18 cellular contexts compared by ENCODE assay signal in genomic region chr15:74414603-74415338, GRCh38. TPM values are rescaled to one million over a fixed set of nuclear protein-coding genes. Genes with fewer than 3 reads are reported as not detected.
DNase-seq lines count a peak whose midpoint lies in the region; ATAC-seq and TF ChIP-seq lines count a peak whose summit lies in the region.
"Had no signal": no experiment of that assay in that cellular context is flagged by ENCODE, and none has a peak within 500 bp of the region (broad histone marks: within the 10 kb centered on the region; RNA-seq: fewer than 3 reads in every experiment).

No MANE protein-coding gene starts in this region.

- no peaks in the 10 kb centered on the region for H3K27me3 ChIP-seq in adrenal gland
- H3K27me3 ChIP-seq: breast epithelium, suprapubic skin had no signal

- 95 to 97% (median 96%) methylated on average over 12 of the region's 12 CpGs for WGBS in adrenal gland, 4 donors

- H3K4me3 Mint-ChIP-seq in stimulated activated naive CD8-positive, alpha-beta T cell treated with anti-CD3 and anti-CD28 coated beads, Interleukin-15, Interleukin-2, amounts not matched to agents 100 ng/mL and 50 ng/mL, for 24 hours: peak overlapping the region; percentile 2
- no peak overlapping the region for H3K4me3 Mint-ChIP-seq in central memory CD8-positive, alpha-beta T cell
- no peak overlapping the region for H3K4me3 Mint-ChIP-seq in natural killer cell
- H3K4me3 Mint-ChIP-seq: nephron progenitor cell had no signal

- H3K4me3 ChIP-seq in adrenal gland: no peak overlapping the region
- H3K4me3 ChIP-seq: breast epithelium, suprapubic skin had no signal

- no peaks in the 10 kb centered on the region for H3K27me3 Mint-ChIP-seq in stimulated activated naive CD8-positive, alpha-beta T cell treated with anti-CD3 and anti-CD28 coated beads, Interleukin-15, Interleukin-2, amounts not matched to agents 100 ng/mL and 50 ng/mL, for 24 hours
- no peaks in the 10 kb centered on the region for H3K27me3 Mint-ChIP-seq in central memory CD8-positive, alpha-beta T cell
- H3K27me3 Mint-ChIP-seq in natural killer cell (ENCODE audit: low read depth in 2 of 2): no peaks in the 10 kb centered on the region

- peak overlapping the region; percentile 37 for H3K27ac Mint-ChIP-seq in stimulated activated naive CD8-positive, alpha-beta T cell treated with anti-CD3 and anti-CD28 coated beads, Interleukin-15, Interleukin-2, amounts not matched to agents 100 ng/mL and 50 ng/mL, for 24 hours
- H3K27ac Mint-ChIP-seq in central memory CD8-positive, alpha-beta T cell (ENCODE audit: low read depth): peak overlapping the region; percentile 78
- no peak overlapping the region for H3K27ac Mint-ChIP-seq in natural killer cell

- H3K9me3 ChIP-seq in adrenal gland (replicated peaks in 1 of 3): no peaks in the 10 kb centered on the region
- H3K9me3 ChIP-seq: breast epithelium, suprapubic skin had no signal

- H3K36me3 ChIP-seq in adrenal gland (replicated peaks in 1 of 2): no peaks in the 10 kb centered on the region
- H3K36me3 ChIP-seq: breast epithelium had no signal

- H3K36me3 Mint-ChIP-seq in stimulated activated naive CD8-positive, alpha-beta T cell treated with anti-CD3 and anti-CD28 coated beads, Interleukin-15, Interleukin-2, amounts not matched to agents 100 ng/mL and 50 ng/mL, for 24 hours (ENCODE audit: low read depth): peaks cover 86% of the 10 kb centered on the region
- peaks cover 13% of the 10 kb centered on the region for H3K36me3 Mint-ChIP-seq in central memory CD8-positive, alpha-beta T cell (ENCODE audit: insufficient read depth)
- H3K36me3 Mint-ChIP-seq in natural killer cell: no peaks in the 10 kb centered on the region

- no peak overlapping the region for H3K27ac ChIP-seq in adrenal gland
- H3K27ac ChIP-seq: breast epithelium, suprapubic skin had no signal

- no peak for TF ChIP-seq POLR2A in adrenal gland (IDR thresholded peaks at IDR 0.05)

- peaks cover 49% of the 10 kb centered on the region for H3K4me1 Mint-ChIP-seq in stimulated activated naive CD8-positive, alpha-beta T cell treated with anti-CD3 and anti-CD28 coated beads, Interleukin-15, Interleukin-2, amounts not matched to agents 100 ng/mL and 50 ng/mL, for 24 hours (ENCODE audit: low read depth)
- H3K4me1 Mint-ChIP-seq in central memory CD8-positive, alpha-beta T cell: peaks cover 42% of the 10 kb centered on the region
- H3K4me1 Mint-ChIP-seq in natural killer cell: peaks cover 5 to 18% of the 10 kb centered on the region in 2 donors

- intact Hi-C loops in natural killer cell (cut with micrococcal nuclease): no loop called here
- intact Hi-C loops in adrenal gland (cut with DNase I): no loop called here
- intact Hi-C loops in posterior vena cava (cut with DNase I): no loop called here

- peaks cover 12 to 16% of the 10 kb centered on the region in 2 donors for H3K4me1 ChIP-seq in adrenal gland (replicated peaks in 1 of 2)
- H3K4me1 ChIP-seq: breast epithelium, suprapubic skin had no signal

- TF ChIP-seq CTCF in natural killer cell (IDR thresholded peaks at IDR 0.05) (no peak), adrenal gland (IDR thresholded peaks at IDR 0.05) (no peak)

- H3K9me3 Mint-ChIP-seq in stimulated activated naive CD8-positive, alpha-beta T cell treated with anti-CD3 and anti-CD28 coated beads, Interleukin-15, Interleukin-2, amounts not matched to agents 100 ng/mL and 50 ng/mL, for 24 hours: no peaks in the 10 kb centered on the region
- no peaks in the 10 kb centered on the region for H3K9me3 Mint-ChIP-seq in central memory CD8-positive, alpha-beta T cell
- no peaks in the 10 kb centered on the region for H3K9me3 Mint-ChIP-seq in natural killer cell
- H3K9me3 Mint-ChIP-seq: nephron progenitor cell had no signal

- no peak for ATAC-seq in stimulated activated naive CD8-positive, alpha-beta T cell treated with anti-CD3 and anti-CD28 coated beads, Interleukin-15, Interleukin-2, amounts not matched to agents 100 U/mL and 50 U/mL, for 24 hours
- no peak for ATAC-seq in central memory CD8-positive, alpha-beta T cell (replicated peaks; ENCODE audit: extremely low read depth, poor library complexity, severe bottlenecking)
- no peak for ATAC-seq in natural killer cell
- ATAC-seq: Panc1 had no signal

- no peak for DNase-seq in stimulated activated naive CD8-positive, alpha-beta T cell treated with anti-CD3 and anti-CD28 coated beads, Interleukin-15, Interleukin-2, amounts not matched to agents 100 U/mL and 50 U/mL, for 24 hours
- DNase-seq in NOMO-1 treated with DMSO at 0.1 percent for 48 hours (lab: John Stamatoyannopoulos, UW; ENCODE audit: unreplicated experiment) (peak; percentile 37), natural killer cell (no peak), adrenal gland (no peak), posterior vena cava (ENCODE audit: low spot score) (no peak)
- no peak for DNase-seq in central memory CD8-positive, alpha-beta T cell (ENCODE audit: low spot score in 2 of 2)
- DNase-seq in activated CD4-positive, alpha-beta T cell treated with anti-CD3 and anti-CD28 coated beads, Interleukin-2, amount 50 U/mL, for 1 hour: no peak
- DNase-seq: head of caudate nucleus, mammary epithelial cell, NCI-H1930, NCI-H510A treated with DMSO at 0.1 percent for 48 hours, nephron progenitor cell, SW 1271 had no signal

RNA-seq across cellular contexts. Expression of gene SEMA7A, which starts 19.0 kb away (rescaled TPM):
- total RNA-seq in natural killer cell (10 to 100 TPM in 1 of 3 donors, 1 to 10 TPM in 2; 4.7 to 46.2 (median 9.0) TPM), adrenal gland (1 to 10 TPM; 1.3 to 6.6 (median 3.4) TPM), posterior vena cava (1 to 10 TPM; 1.2 to 2.0 TPM)
- polyA plus RNA-seq in adrenal gland: 1 to 10 TPM; 2.9 to 5.0 (median 3.9) TPM

RNA-seq across cellular contexts. Expression of gene UBL7, which starts 46.2 kb away (rescaled TPM):
- total RNA-seq in natural killer cell (10 to 100 TPM; 25.1 to 38.7 (median 29.0) TPM), adrenal gland (10 to 100 TPM; 47.7 to 85.0 (median 59.2) TPM), posterior vena cava (10 to 100 TPM; 24.8 to 25.9 TPM)
- polyA plus RNA-seq in adrenal gland: 10 to 100 TPM; 16.0 to 46.1 (median 31.2) TPM

RNA-seq across cellular contexts. Expression of gene CYP11A1, which starts 47.3 kb away (rescaled TPM):
- 1 to 10 TPM in 1 of 3 donors, not detected in 2; 5.1 TPM for total RNA-seq in natural killer cell
- 1,000 to 10,000 TPM in 6 of 8 donors, 100 to 1,000 TPM in 2; 635 to 3,326 (median 1,366) TPM for total RNA-seq in adrenal gland
- polyA plus RNA-seq in adrenal gland: 1,000 to 10,000 TPM in 1 of 3 donors, 100 to 1,000 TPM in 2; 233 to 4,804 (median 738) TPM
- total RNA-seq in posterior vena cava: 1 to 10 TPM in 1 of 2 donors, under 1 TPM in 1; 0.71 to 1.2 TPM
- total RNA-seq: dermis microvascular lymphatic vessel endothelial cell had no signal
- polyA plus RNA-seq: mammary epithelial cell had no signal

Comparison
In these comparisons a context has a peak if more than half of its experiments do, and no peak if none do; other contexts are left out.
1. H3K27ac Mint-ChIP-seq: peak in stimulated activated naive CD8-positive, alpha-beta T cell treated with anti-CD3 and anti-CD28 coated beads, Interleukin-15, Interleukin-2, amounts not matched to agents 100 ng/mL and 50 ng/mL, for 24 hours (single experiment) and central memory CD8-positive, alpha-beta T cell (single experiment); none in natural killer cell (0 of 2).
2. RNA of gene CYP11A1, which starts 47.3 kb away (total RNA-seq): 635 to 3,326 TPM in adrenal gland; 0.71 to 1.2 TPM in posterior vena cava and 5.1 TPM in natural killer cell; every median in the first group is over 100 times any median in the second.